In genomic region chr1:108643492-108644333, GRCh38 we compare ENCODE assay signal across 8 cellular contexts. TPM values are rescaled to one million over a fixed set of nuclear protein-coding genes. Genes with fewer than 3 reads are reported as not detected.
DNase-seq lines count a peak whose midpoint lies in the region; ATAC-seq, FAIRE-seq and TF ChIP-seq lines count a peak whose summit lies in the region.

No MANE protein-coding gene starts in this region.

- peaks cover 6 to 23% of the 10 kb centered on the region in 2 donors for H3K36me3 Mint-ChIP-seq in activated T-cell treated with anti-CD3 and anti-CD28 coated beads, Interleukin-2, amount 50 U/mL, for 72 hours (ENCODE audit: insufficient read depth in 2 of 2)

- 25 to 27% methylated on average over 3 of the region's 3 CpGs for WGBS in pancreas, 2 donors

- peak; percentile 42 to 54 for ATAC-seq in activated T-cell treated with anti-CD3 and anti-CD28 coated beads, Interleukin-2, amount 50 U/mL, for 72 hours (replicated peaks in 1 of 2)
- ATAC-seq in pancreas (peak; percentile 68 to 81 (median 70)), HG02588 (IDR thresholded peaks at IDR 0.05; ENCODE audit: unreplicated experiment) (no peak)

- intact Hi-C loops in pancreas (cut with DNase I) = loop anchor here (5.0 to 10.0 kb wide), 2 partner anchors 126 to 129 kb away; no protein-coding TSS in a partner anchor

- peak overlapping the region; percentile 41 to 90 for H3K4me3 Mint-ChIP-seq in activated T-cell treated with anti-CD3 and anti-CD28 coated beads, Interleukin-2, amount 50 U/mL, for 72 hours

- peak overlapping the region; percentile 62 for H3K27ac Mint-ChIP-seq in activated T-cell treated with anti-CD3 and anti-CD28 coated beads, Interleukin-2, amount 50 U/mL, for 72 hours

- H3K27ac ChIP-seq in HL-60 (replicated peaks) = no peak overlapping the region
- no peak overlapping the region for H3K27ac ChIP-seq in pancreas

- H3K4me3 ChIP-seq in HL-60 (replicated peaks; ENCODE audit: insufficient read depth, low read length) (no peak overlapping the region), pancreas (no peak overlapping the region)

- no peaks in the 10 kb centered on the region for H3K27me3 Mint-ChIP-seq in activated T-cell treated with anti-CD3 and anti-CD28 coated beads, Interleukin-2, amount 50 U/mL, for 72 hours (ENCODE audit: low read depth)

- peaks cover 0 to 3% of the 10 kb centered on the region in 2 donors for H3K9me3 Mint-ChIP-seq in activated T-cell treated with anti-CD3 and anti-CD28 coated beads, Interleukin-2, amount 50 U/mL, for 72 hours

- H3K27me3 ChIP-seq in HL-60 (ENCODE audit: insufficient read depth, poor library complexity, severe bottlenecking) (no peaks in the 10 kb centered on the region), pancreas (no peaks in the 10 kb centered on the region)

- peaks cover 76% of the 10 kb centered on the region for H3K4me1 Mint-ChIP-seq in activated T-cell treated with anti-CD3 and anti-CD28 coated beads, Interleukin-2, amount 50 U/mL, for 72 hours (ENCODE audit: low read depth)

- TF ChIP-seq CTCF in HL-60 (IDR thresholded peaks at IDR 0.05; ENCODE audit: insufficient read depth, low read length) (peak; percentile 17), pancreas (IDR thresholded peaks at IDR 0.05) (peak in 2 of 4 donors; percentile 37 to 53)

- no peaks in the 10 kb centered on the region for H3K9me3 ChIP-seq in pancreas

- no peaks in the 10 kb centered on the region for H3K36me3 ChIP-seq in pancreas

- H3K4me1 ChIP-seq in pancreas = peaks cover 0 to 4% (median 0%) of the 10 kb centered on the region in 3 donors

- FAIRE-seq in pancreas (lab: Jason Lieb, UNC) = peak; percentile 80

- DNase-seq in activated CD8-positive, alpha-beta memory T cell treated with anti-CD3 and anti-CD28 coated beads, Interleukin-2, amount 50 U/mL, for 4 hours = peak; percentile 50
- no peak for DNase-seq in activated CD8-positive, alpha-beta memory T cell treated with anti-CD3 and anti-CD28 coated beads for 24 hours
- DNase-seq in HL-60 (ENCODE audit: low read depth in 1 of 2, low spot score in 1 of 2) (peak; percentile 59 to 77), NCI-H82 (lab: John Stamatoyannopoulos, UW) (peak; percentile 78), foreskin melanocyte (peak; percentile 45), pancreas (peak in 3 of 6 donors; percentile 16 to 49 (median 39))
- DNase-seq in activated T-cell treated with anti-CD3 and anti-CD28 coated beads, Interleukin-2, amount 50 U/mL, for 72 hours = peak; percentile 43 to 47

RNA-seq across cellular contexts. Expression of gene HENMT1, which starts 17.2 kb away (rescaled TPM):
- total RNA-seq in activated T-cell treated with anti-CD3 and anti-CD28 coated beads, Interleukin-2, amount 50 U/mL, for 72 hours = 10 to 100 TPM; 21.1 to 25.1 TPM
- total RNA-seq in pancreas = 1 to 10 TPM in 3 of 6 donors, under 1 TPM in 3; 0.42 to 2.6 (median 1.1) TPM
- 1 to 10 TPM in 1 of 2 donors, under 1 TPM in 1; 0.65 to 5.5 TPM for polyA plus RNA-seq in pancreas

RNA-seq across cellular contexts. Expression of gene PRPF38B, which starts 48.4 kb away (rescaled TPM):
- total RNA-seq in activated T-cell treated with anti-CD3 and anti-CD28 coated beads, Interleukin-2, amount 50 U/mL, for 72 hours = 10 to 100 TPM; 86.3 to 87.4 TPM
- 10 to 100 TPM; 11.2 to 21.3 (median 17.6) TPM for total RNA-seq in pancreas
- 10 to 100 TPM; 36.3 to 48.6 TPM for polyA plus RNA-seq in pancreas

Comparison
In these comparisons a context has a peak if more than half of its experiments do, and no peak if none do; other contexts are left out.
1. RNA of gene HENMT1, which starts 17.2 kb away (total RNA-seq): 21.1 to 25.1 TPM in activated T-cell treated with anti-CD3 and anti-CD28 coated beads, Interleukin-2, amount 50 U/mL, for 72 hours; 0.42 to 2.6 TPM in pancreas; every median in the first group is over 4 times any median in the second.